In the genomic region with DNA sequence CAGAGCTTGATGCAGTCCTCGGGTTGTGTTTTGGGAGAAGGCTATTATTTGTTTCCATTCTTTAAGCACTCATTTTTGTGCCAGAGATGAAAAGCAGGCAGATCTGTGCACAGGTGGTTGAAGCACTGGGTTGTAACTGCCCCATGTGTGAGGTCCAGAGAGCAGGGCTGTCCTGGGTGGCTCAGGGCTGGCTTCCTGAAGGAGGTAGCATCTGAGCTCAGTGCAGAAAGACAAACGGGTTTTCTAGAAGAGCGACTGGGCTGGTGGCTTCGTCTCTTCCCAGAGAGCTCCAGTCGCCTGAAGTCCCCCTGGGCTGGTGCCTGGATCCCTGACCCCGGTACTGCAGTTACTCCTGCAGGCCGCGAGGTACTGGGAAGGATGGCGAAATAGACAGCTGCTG, we compare ENCODE assay signal across 25 cellular contexts.
DNase-seq lines count a peak whose midpoint lies in the region; ATAC-seq and TF ChIP-seq lines count a peak whose summit lies in the region.
"Had no signal": no experiment of that assay in that cellular context is flagged by ENCODE, and none has a peak within 500 bp of the region (broad histone marks: within the 10 kb centered on the region; RNA-seq: fewer than 3 reads in every experiment).

No MANE protein-coding gene starts in this region.

- peaks cover 19% of the 10 kb centered on the region for H3K27me3 Mint-ChIP-seq in neural crest cell (ENCODE audit: low read depth)
- H3K27me3 Mint-ChIP-seq: CD4-positive, alpha-beta memory T cell; CD4-positive, CD25-positive, alpha-beta regulatory T cell; CD8-positive, alpha-beta memory T cell had no signal

- H3K9me3 ChIP-seq in OCI-LY1 (ENCODE audit: low read length) (no peaks in the 10 kb centered on the region), OCI-LY7 (ENCODE audit: low read length) (no peaks in the 10 kb centered on the region), osteoblast (ENCODE audit: low read depth, low read length) (no peaks in the 10 kb centered on the region), ascending aorta (no peaks in the 10 kb centered on the region)
- H3K9me3 ChIP-seq: BE2C, BLaER1 had no signal

- BruUV-seq in OCI-LY7 (replicated peaks; lab: Mats Ljungman, UMichigan), result no TSS peak

- H3K4me3 Mint-ChIP-seq in neural crest cell, result no peak overlapping the region
- H3K4me3 Mint-ChIP-seq: CD4-positive, alpha-beta memory T cell; CD4-positive, CD25-positive, alpha-beta regulatory T cell; CD8-positive, alpha-beta memory T cell had no signal

- H3F3A ChIP-seq in OCI-LY1 (ENCODE audit: insufficient read depth, low read length), result peaks cover 4% of the 10 kb centered on the region; the same call in 1 of the 2 replicates

- no peaks in the 10 kb centered on the region for H3K9me3 Mint-ChIP-seq in neural crest cell
- H3K9me3 Mint-ChIP-seq: CD14-positive monocyte; CD4-positive, alpha-beta memory T cell; CD8-positive, alpha-beta memory T cell had no signal

- intact Hi-C loops in OCI-LY7 (cut with micrococcal nuclease; ENCODE audit: unreplicated experiment), result no loop called here
- intact Hi-C loops in ascending aorta (cut with DNase I), result no loop called here

- DNase-seq in OCI-LY7 (ENCODE audit: low spot score) (peak; percentile 63), neural crest cell (ENCODE audit: low read depth, low spot score) (no peak), osteoblast (ENCODE audit: insufficient read length, low spot score, missing footprints) (peak; percentile 18), ascending aorta (ENCODE audit: low spot score in 2 of 2) (no peak), NCI-H345 (lab: John Stamatoyannopoulos, UW) (no peak)
- DNase-seq: 8988T; ACHN; BE2C; C1 segment of cervical spinal cord; CD4-positive, alpha-beta memory T cell; CD4-positive, CD25-positive, alpha-beta regulatory T cell; CD8-positive, alpha-beta memory T cell; COR-L47; DMS 273 treated with DMSO at 0.1 percent for 48 hours; DMS153; DMS53; DMS79; DND-41; EL; GDM1 had no signal

- H3K27me3 ChIP-seq in OCI-LY1 (ENCODE audit: insufficient read depth, low read length) (no peaks in the 10 kb centered on the region), osteoblast (ENCODE audit: insufficient read depth, low read length) (no peaks in the 10 kb centered on the region), ascending aorta (no peaks in the 10 kb centered on the region)
- H3K27me3 ChIP-seq: BE2C, BLaER1 had no signal

- no peaks in the 10 kb centered on the region for H3K9me2 ChIP-seq in OCI-LY1 (ENCODE audit: low read depth, low read length)
- H3K9me2 ChIP-seq in OCI-LY7 (ENCODE audit: insufficient read depth, low read length), result no peaks in the 10 kb centered on the region

- peaks cover 31% of the 10 kb centered on the region for H3K4me1 Mint-ChIP-seq in neural crest cell
- H3K4me1 Mint-ChIP-seq: CD14-positive monocyte had no signal

- H3K27ac ChIP-seq in OCI-LY1 (ENCODE audit: low read depth, low read length, poor library complexity, severe bottlenecking), result peak overlapping the region; percentile 97
- peak overlapping the region; percentile 69 for H3K27ac ChIP-seq in OCI-LY7 (ENCODE audit: low read depth, low read length, poor library complexity, severe bottlenecking)
- H3K27ac ChIP-seq in osteoblast (ENCODE audit: low read depth, low read length), result no peak overlapping the region
- H3K27ac ChIP-seq in ascending aorta, result no peak overlapping the region
- H3K27ac ChIP-seq: BLaER1 had no signal

- TF ChIP-seq CTCF in OCI-LY1 (IDR thresholded peaks at IDR 0.05; ENCODE audit: low read length) (no peak), OCI-LY7 (conservative IDR thresholded peaks at IDR 0.05; ENCODE audit: low read length) (no peak), neural crest cell (conservative IDR thresholded peaks at IDR 0.05) (no peak), osteoblast (IDR thresholded peaks at IDR 0.05; ENCODE audit: extremely low read depth, low read depth, low read length) (no peak), ascending aorta (IDR thresholded peaks at IDR 0.05) (no peak)

- POLR2A ChIA-PET in OCI-LY7 (lab: Charles Lee), result interaction anchor here (0.7 to 3.5 kb wide), 10 partner anchors 10 to 566 kb away, joined by 3 to 26 read pairs (median 4); no protein-coding TSS in a partner anchor

- H3K4me3 ChIP-seq in OCI-LY1 (ENCODE audit: low read depth, low read length, poor library complexity, severe bottlenecking), result peak overlapping the region; percentile 39
- H3K4me3 ChIP-seq in OCI-LY7 (ENCODE audit: low read depth, low read length, poor library complexity, severe bottlenecking), result no peak overlapping the region
- H3K4me3 ChIP-seq in osteoblast (ENCODE audit: insufficient read depth, low read length), result no peak overlapping the region
- no peak overlapping the region for H3K4me3 ChIP-seq in ascending aorta
- H3K4me3 ChIP-seq: BLaER1, GM12878 had no signal

- peak overlapping the region; percentile 74 for H3K9ac ChIP-seq in OCI-LY1 (ENCODE audit: low read length)
- H3K9ac ChIP-seq: BLaER1 had no signal

- H3K79me2 ChIP-seq in OCI-LY1 (ENCODE audit: insufficient read depth, low read length) (no peaks in the 10 kb centered on the region; the same call in none of the 2 replicates), OCI-LY7 (ENCODE audit: insufficient read depth, low read depth, low read length) (peaks cover 4% of the 10 kb centered on the region; the same call in 1 of the 2 replicates), osteoblast (ENCODE audit: insufficient read depth, low read length) (no peaks in the 10 kb centered on the region)

- peak overlapping the region; percentile 15 for H3K27ac Mint-ChIP-seq in neural crest cell (ENCODE audit: unreplicated experiment)
- H3K27ac Mint-ChIP-seq: CD4-positive, alpha-beta memory T cell; CD4-positive, CD25-positive, alpha-beta regulatory T cell had no signal

- H3K36me3 Mint-ChIP-seq in neural crest cell (ENCODE audit: low read depth), result no peaks in the 10 kb centered on the region
- H3K36me3 Mint-ChIP-seq: CD4-positive, CD25-positive, alpha-beta regulatory T cell; CD8-positive, alpha-beta memory T cell had no signal

- H3K4me2 ChIP-seq in OCI-LY1 (ENCODE audit: low read length) (peak overlapping the region; percentile 71), OCI-LY7 (ENCODE audit: low read length) (peak overlapping the region; percentile 35), osteoblast (ENCODE audit: insufficient read depth, low read length) (no peak overlapping the region)
- H3K4me2 ChIP-seq: BLaER1 had no signal

- H2AFZ ChIP-seq in OCI-LY1 (ENCODE audit: low read length) (no peak overlapping the region), OCI-LY7 (ENCODE audit: low read length) (no peak overlapping the region), osteoblast (ENCODE audit: low read length) (no peak overlapping the region)

- H4K20me1 ChIP-seq in OCI-LY1 (ENCODE audit: insufficient read depth, low read length) (no peaks in the 10 kb centered on the region), OCI-LY7 (ENCODE audit: insufficient read depth, low read length) (no peaks in the 10 kb centered on the region), osteoblast (ENCODE audit: insufficient read depth, low read length) (peaks cover 14% of the 10 kb centered on the region)

- peaks cover 100% of the 10 kb centered on the region for H3K4me1 ChIP-seq in OCI-LY1 (ENCODE audit: insufficient read depth, low read length, severe bottlenecking)
- peaks cover 98% of the 10 kb centered on the region for H3K4me1 ChIP-seq in OCI-LY7 (ENCODE audit: insufficient read depth, low read length, poor library complexity, severe bottlenecking)
- H3K4me1 ChIP-seq in osteoblast (ENCODE audit: insufficient read depth, low read length), result no peaks in the 10 kb centered on the region
- H3K4me1 ChIP-seq in ascending aorta, result no peaks in the 10 kb centered on the region
- H3K4me1 ChIP-seq: BE2C had no signal

- H3K36me3 ChIP-seq in OCI-LY1 (ENCODE audit: insufficient read depth, low read length) (no peaks in the 10 kb centered on the region; the same call in 1 of the 2 replicates), OCI-LY7 (ENCODE audit: insufficient read depth, low read length) (no peaks in the 10 kb centered on the region), osteoblast (ENCODE audit: insufficient read depth, low read length) (no peaks in the 10 kb centered on the region), ascending aorta (no peaks in the 10 kb centered on the region)
- H3K36me3 ChIP-seq: BE2C, BLaER1 had no signal

- ATAC-seq in GM21529 (IDR thresholded peaks at IDR 0.05; ENCODE audit: unreplicated experiment), result no peak
- ATAC-seq: GM12878 had no signal

- CTCF ChIA-PET in OCI-LY7 (lab: Charles Lee; ENCODE audit: unreplicated experiment), result interaction anchor here (0.7 kb wide), 1 partner anchor 12 kb away, joined by 3 read pairs; no protein-coding TSS in a partner anchor

Comparison
In these comparisons a context has a peak if more than half of its experiments do, and no peak if none do; other contexts are left out.
1. H3K27ac ChIP-seq: peak in OCI-LY1 (single experiment) and OCI-LY7 (single experiment); none in osteoblast (single experiment) and ascending aorta (0 of 2).
2. DNase-seq: peak in OCI-LY7 (single experiment) and osteoblast (single experiment); none in neural crest cell (single experiment), ascending aorta (0 of 2) and NCI-H345 (single experiment).